1 cellular context compared by ENCODE assay signal in genomic region chr10:32373031-32373430, GRCh38.
TF ChIP-seq lines count a peak whose summit lies in the region.

No MANE protein-coding gene starts in this region.

TF ChIP-seq in K562, 482 proteins besides CTCF, POLR2A, EP300 and RAD21 (continued from another document):
- TF ChIP-seq, protein P1, sequence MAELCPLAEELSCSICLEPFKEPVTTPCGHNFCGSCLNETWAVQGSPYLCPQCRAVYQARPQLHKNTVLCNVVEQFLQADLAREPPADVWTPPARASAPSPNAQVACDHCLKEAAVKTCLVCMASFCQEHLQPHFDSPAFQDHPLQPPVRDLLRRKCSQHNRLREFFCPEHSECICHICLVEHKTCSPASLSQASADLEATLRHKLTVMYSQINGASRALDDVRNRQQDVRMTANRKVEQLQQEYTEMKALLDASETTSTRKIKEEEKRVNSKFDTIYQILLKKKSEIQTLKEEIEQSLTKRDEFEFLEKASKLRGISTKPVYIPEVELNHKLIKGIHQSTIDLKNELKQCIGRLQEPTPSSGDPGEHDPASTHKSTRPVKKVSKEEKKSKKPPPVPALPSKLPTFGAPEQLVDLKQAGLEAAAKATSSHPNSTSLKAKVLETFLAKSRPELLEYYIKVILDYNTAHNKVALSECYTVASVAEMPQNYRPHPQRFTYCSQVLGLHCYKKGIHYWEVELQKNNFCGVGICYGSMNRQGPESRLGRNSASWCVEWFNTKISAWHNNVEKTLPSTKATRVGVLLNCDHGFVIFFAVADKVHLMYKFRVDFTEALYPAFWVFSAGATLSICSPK (IDR thresholded peaks at IDR 0.05; ENCODE audit: borderline replicate concordance) = no peak
- no peak for TF ChIP-seq PHB (CRISPR knock-in tag; IDR thresholded peaks at IDR 0.05)
- TF ChIP-seq HDAC1 (IDR thresholded peaks at IDR 0.05) = no peak
- TF ChIP-seq TBP (optimal IDR thresholded peaks at IDR 0.05; ENCODE audit: low read depth, low read length) = no peak
- no peak for TF ChIP-seq NUFIP1 (IDR thresholded peaks at IDR 0.05; ENCODE audit: partially characterized antibody)
